ENCODE assay signal across 8 cellular contexts in the genomic region with DNA sequence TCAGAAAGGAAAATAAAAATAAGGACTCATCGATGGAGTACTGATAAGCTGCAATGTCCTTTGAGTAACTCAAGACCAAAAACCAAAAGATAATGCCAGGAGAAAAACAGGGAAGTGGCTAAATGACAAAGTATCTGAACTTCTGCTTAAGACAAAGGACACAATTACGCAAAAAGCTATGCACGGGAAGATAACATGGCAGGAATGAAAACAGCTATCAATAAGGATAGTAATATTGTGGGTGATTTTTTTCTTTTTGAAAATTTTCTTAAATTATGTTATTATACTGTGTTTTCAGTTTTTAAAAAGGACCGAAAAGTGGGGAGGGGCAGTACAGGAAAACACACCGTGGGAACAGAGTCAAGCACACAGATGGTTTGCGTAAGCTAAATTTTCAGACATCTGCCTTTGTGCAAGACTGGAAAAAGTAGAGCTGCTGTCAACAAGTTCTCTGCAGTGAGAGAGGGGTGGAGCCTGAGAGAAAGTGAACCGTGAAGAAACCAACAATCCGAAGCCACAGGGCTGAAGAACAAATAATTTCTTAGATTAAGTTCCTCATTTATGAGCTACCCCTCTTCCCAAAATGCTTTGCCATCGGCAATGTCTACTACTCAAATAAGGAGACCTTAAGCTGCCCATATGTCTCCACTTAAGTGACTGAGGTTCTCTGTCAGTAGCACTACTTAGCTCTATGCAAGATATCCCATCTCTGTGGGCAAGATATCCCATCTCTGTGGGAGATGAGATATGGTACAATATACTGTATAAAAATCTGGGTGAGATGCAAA.
DNase-seq lines count a peak whose midpoint lies in the region; ATAC-seq and TF ChIP-seq lines count a peak whose summit lies in the region.

No MANE protein-coding gene starts in this region.

- no peak overlapping the region for H2BK120ac ChIP-seq in H9 (ENCODE audit: low read depth, low read length, poor library complexity, severe bottlenecking)

- H2BK15ac ChIP-seq in H9 (ENCODE audit: low read depth, low read length) = no peak overlapping the region

- ATAC-seq in left ventricle myocardium superior = peak; percentile 92

- no peak overlapping the region for H2BK20ac ChIP-seq in H9 (ENCODE audit: low read depth, low read length, poor library complexity, severe bottlenecking)

- no peaks in the 10 kb centered on the region for H3K9me3 ChIP-seq in H9 (ENCODE audit: control insufficient read depth, low read depth, low read length)

- no peaks in the 10 kb centered on the region for H3K23me2 ChIP-seq in H9 (ENCODE audit: insufficient read length, low read depth, low read length, poor library complexity, severe bottlenecking)

- H2BK12ac ChIP-seq in H9 (ENCODE audit: insufficient read length, low read depth, low read length) = no peak overlapping the region

- no peaks in the 10 kb centered on the region; a peak in 1 of 5 replicates for H3K9me3 Mint-ChIP-seq in H9

- H4K91ac ChIP-seq in H9 (ENCODE audit: insufficient read length, low read depth, low read length) = no peak overlapping the region

- no peaks in the 10 kb centered on the region for H3K27me3 ChIP-seq in H9 (ENCODE audit: insufficient read depth, low read length)

- peaks cover 6% of the 10 kb centered on the region for H3K4me1 ChIP-seq in H9 (ENCODE audit: insufficient read depth, low read length)

- H3K36me3 Mint-ChIP-seq in H9 (ENCODE audit: insufficient read depth in 1 of 3, low read depth in 3 of 3) = no peaks in the 10 kb centered on the region; a peak in 1 of 7 replicates

- intact Hi-C loops in left ventricle myocardium superior (cut with micrococcal nuclease) = no loop called here

- no peak overlapping the region for H2BK5ac ChIP-seq in H9 (ENCODE audit: insufficient read length, low read length)

- no peaks in the 10 kb centered on the region for H4K20me1 ChIP-seq in H9 (ENCODE audit: control insufficient read depth, insufficient read depth, insufficient read length)

- no peak overlapping the region for H4K5ac ChIP-seq in H9 (ENCODE audit: insufficient read length, low read depth, low read length)

- peaks cover 42 to 53% of the 10 kb centered on the region in 2 experiments for H3K4me1 Mint-ChIP-seq in H9

- no peak overlapping the region for H4K8ac ChIP-seq in H9 (replicated peaks; ENCODE audit: insufficient read length, low read depth, low read length)

- no peak overlapping the region for H3K9ac ChIP-seq in H9 (ENCODE audit: extremely low read depth, insufficient read length, low read length)

- no peak overlapping the region for H3K23ac ChIP-seq in H9 (ENCODE audit: insufficient read length, low read depth, low read length)

- H3K79me1 ChIP-seq in H9 (ENCODE audit: insufficient read depth, low read depth, low read length, poor library complexity, severe bottlenecking) = no peaks in the 10 kb centered on the region

- WGBS in H9 (ENCODE audit: extremely low coverage, insufficient read length, low lambda C conversion rate) = no CpG with 5 or more reads among the region's 9 CpGs

- no peak overlapping the region for H3K27ac ChIP-seq in H9 (ENCODE audit: insufficient read length, low read depth, low read length)

- H2AK5ac ChIP-seq in H9 (ENCODE audit: insufficient read length, low read length) = no peak overlapping the region

- no peak overlapping the region for H3K56ac ChIP-seq in H9 (ENCODE audit: insufficient read length, low read depth, low read length)

- H2AFZ ChIP-seq in H9 (ENCODE audit: low read length) = no peak overlapping the region

- no peak for TF ChIP-seq CTCF in H9 (conservative IDR thresholded peaks at IDR 0.05)

- no peak overlapping the region for H3K14ac ChIP-seq in H9 (ENCODE audit: insufficient read depth, low read length)

- DNase-seq in NK-92 treated with Interleukin-12 subunit alpha and Interleukin-12 subunit beta, amount 100 ng/mL, for 24 hours (lab: John Stamatoyannopoulos, UW) = peak; percentile 46
- DNase-seq in NK-92 (lab: John Stamatoyannopoulos, UW; ENCODE audit: unreplicated experiment) (no peak), HCEC 1CT (peak; percentile 3), NCI-H1694 treated with DMSO at 0.1 percent for 48 hours (lab: John Stamatoyannopoulos, UW) (peak; percentile 80), left ventricle myocardium superior (no peak), H9 (no peak)
- peak; percentile 15 for DNase-seq in activated naive CD4-positive, alpha-beta T cell treated with anti-CD3 and anti-CD28 coated beads, Interleukin-2, amount 50 U/mL, for 16 hours
- peak; percentile 3 for DNase-seq in stimulated activated CD8-positive, alpha-beta memory T cell treated with anti-CD3 and anti-CD28 coated beads, Interleukin-15, amount 100 ng/mL, for 1 hour (ENCODE audit: low read depth)

- H3K27ac Mint-ChIP-seq in H9 = peak overlapping the region in 1 of 3 experiments; percentile 21; a peak in 2 of 7 replicates

- no peak overlapping the region for H3K18ac ChIP-seq in H9 (ENCODE audit: insufficient read length, low read depth, low read length)

- H3K27me3 Mint-ChIP-seq in H9 (ENCODE audit: low read depth) = no peaks in the 10 kb centered on the region

- H3K4me3 Mint-ChIP-seq in H9 = no peak overlapping the region

- no peak overlapping the region for H3K4me2 ChIP-seq in H9 (ENCODE audit: insufficient read depth, insufficient read length, low read length)

- H3K79me2 ChIP-seq in H9 (ENCODE audit: insufficient read depth, low read length) = no peaks in the 10 kb centered on the region

- H3T11ph ChIP-seq in H9 (ENCODE audit: low read length) = no peak overlapping the region

- H3K4ac ChIP-seq in H9 (ENCODE audit: low read depth, low read length) = no peak overlapping the region

Comparison
In these comparisons a context has a peak if more than half of its experiments do, and no peak if none do; other contexts are left out.
1. DNase-seq: peak in NK-92 treated with Interleukin-12 subunit alpha and Interleukin-12 subunit beta, amount 100 ng/mL, for 24 hours (single experiment), HCEC 1CT (single experiment), NCI-H1694 treated with DMSO at 0.1 percent for 48 hours (single experiment), activated naive CD4-positive, alpha-beta T cell treated with anti-CD3 and anti-CD28 coated beads, Interleukin-2, amount 50 U/mL, for 16 hours (single experiment) and stimulated activated CD8-positive, alpha-beta memory T cell treated with anti-CD3 and anti-CD28 coated beads, Interleukin-15, amount 100 ng/mL, for 1 hour (single experiment); none in NK-92 (single experiment), left ventricle myocardium superior (single experiment) and H9 (single experiment).